Comparison of ENCODE assay signal across 26 cellular contexts in the genomic region with DNA sequence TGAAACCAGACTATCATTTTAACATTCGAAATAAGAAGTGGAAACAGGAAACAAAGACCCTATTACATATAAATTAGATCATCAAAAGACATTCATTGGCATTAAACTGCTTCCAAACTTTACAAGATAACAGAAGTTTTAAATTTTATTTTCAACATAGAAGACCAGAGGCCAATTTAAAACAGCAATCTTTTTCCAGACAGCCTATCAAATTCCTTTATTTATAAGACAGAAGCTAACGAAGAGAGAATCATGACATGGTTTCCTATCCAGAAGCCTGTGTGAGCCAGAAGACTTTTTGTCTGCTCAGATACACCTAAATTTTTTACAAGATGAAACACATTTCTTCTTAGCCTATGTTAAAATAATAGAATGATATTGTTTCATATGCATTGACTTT.
"Had no signal": no experiment of that assay in that cellular context is flagged by ENCODE, and none has a peak within 500 bp of the region (broad histone marks: within the 10 kb centered on the region; RNA-seq: fewer than 3 reads in every experiment).

No MANE protein-coding gene starts in this region.

- H3K4me3 Mint-ChIP-seq: naive B cell; natural killer cell; stimulated activated naive B cell treated with anti-CD40 and anti-IgM and Interleukin-4, amounts not matched to agents 10 μg/mL and 1 μg/mL and 100 μg/mL, for 72 hours had no signal

- H3K27ac ChIP-seq: left lung, lower lobe of right lung, ovary, prostate gland, skin epidermis, stomach, testis, thyroid gland, transverse colon, upper lobe of left lung, vagina had no signal

- ATAC-seq: left colon; left lung; lower lobe of right lung; natural killer cell; right cardiac atrium; sciatic nerve; stimulated activated naive B cell treated with anti-CD40 and anti-IgM and Interleukin-4, amounts not matched to agents 10 μg/mL and 1 μg/mL and 100 μg/mL, for 72 hours; stimulated activated naive CD8-positive, alpha-beta T cell treated with anti-CD3 and anti-CD28 coated beads, Interleukin-15, Interleukin-2, amounts not matched to agents 100 U/mL and 50 U/mL, for 24 hours had no signal

- H3K4me1 ChIP-seq: left lung, lower lobe of right lung, prostate gland, stomach, thyroid gland, transverse colon, upper lobe of left lung had no signal

- H3K9me3 ChIP-seq: left lung, lower lobe of right lung, ovary, prostate gland, stomach, testis, thyroid gland, transverse colon, upper lobe of left lung, vagina had no signal

- H3K4me3 ChIP-seq: left lung, lower lobe of right lung, ovary, prostate gland, skin epidermis, stomach, testis, thyroid gland, transverse colon, upper lobe of left lung, vagina had no signal

- H3K36me3 ChIP-seq: ovary, prostate gland, thyroid gland, transverse colon, vagina had no signal

- H3K27me3 Mint-ChIP-seq: naive B cell; stimulated activated naive B cell treated with anti-CD40 and anti-IgM and Interleukin-4, amounts not matched to agents 10 μg/mL and 1 μg/mL and 100 μg/mL, for 72 hours had no signal

- H3K9me3 Mint-ChIP-seq: naive B cell; natural killer cell; stimulated activated naive B cell treated with anti-CD40 and anti-IgM and Interleukin-4, amounts not matched to agents 10 μg/mL and 1 μg/mL and 100 μg/mL, for 72 hours had no signal

- DNase-seq: kidney glomerular epithelial cell; left colon; left lung; lower lobe of right lung; mammary epithelial cell; mesenchymal stem cell; naive B cell; natural killer cell; ovary; retina; right cardiac atrium; stimulated activated CD4-positive, alpha-beta T cell treated with anti-CD3 and anti-CD28 coated beads, Interleukin-12 subunit alpha, Interleukin-12 subunit beta, amount 100 ng/mL, for 4 hours; stimulated activated CD4-positive, alpha-beta T cell treated with anti-CD3 and anti-CD28 coated beads, Interleukin-15, amount 100 ng/mL, for 24 hours; stimulated activated CD4-positive, alpha-beta T cell treated with anti-CD3 and anti-CD28 coated beads, Interleukin-2, amount 100 ng/mL, for 24 hours; stimulated activated CD4-positive, alpha-beta T cell treated with anti-CD3 and anti-CD28 coated beads, Interleukin-4, amount 100 ng/mL, for 1 hour; stimulated activated naive B cell treated with anti-CD40 and anti-IgM and Interleukin-4, amounts not matched to agents 10 μg/mL and 1 μg/mL and 100 μg/mL, for 72 hours; stimulated activated naive CD8-positive, alpha-beta T cell treated with anti-CD3 and anti-CD28 coated beads, Interleukin-15, Interleukin-2, amounts not matched to agents 100 U/mL and 50 U/mL, for 24 hours; stomach; testis; thyroid gland; transverse colon; upper lobe of left lung had no signal

- H3K36me3 Mint-ChIP-seq: natural killer cell had no signal

- H3K27ac Mint-ChIP-seq: stimulated activated naive B cell treated with anti-CD40 and anti-IgM and Interleukin-4, amounts not matched to agents 10 μg/mL and 1 μg/mL and 100 μg/mL, for 72 hours had no signal

- H3K27me3 ChIP-seq: left lung, ovary, stomach, testis, thyroid gland, transverse colon, upper lobe of left lung, vagina had no signal
